In genomic region chr3:67154429-67154828, GRCh38 we compare ENCODE assay signal across 19 cellular contexts.
"Had no signal": no experiment of that assay in that cellular context is flagged by ENCODE, and none has a peak within 500 bp of the region (broad histone marks: within the 10 kb centered on the region; RNA-seq: fewer than 3 reads in every experiment).

No MANE protein-coding gene starts in this region.

- FAIRE-seq: frontal cortex, small intestine had no signal

- H3K9me3 ChIP-seq: adrenal gland, prostate gland had no signal

- H3K27me3 ChIP-seq: adrenal gland, heart right ventricle, tibial nerve had no signal

- H3K4me1 ChIP-seq: adrenal gland, heart right ventricle, prostate gland, tibial nerve had no signal

- DNase-seq: activated CD4-positive, alpha-beta memory T cell treated with anti-CD3 and anti-CD28 coated beads, Interleukin-2, amount 10 ng/mL, durations not matched to agents 7 days and 5 days; activated CD4-positive, alpha-beta T cell treated with anti-CD3 and anti-CD28 coated beads for 36 hours; activated naive CD4-positive, alpha-beta T cell treated with anti-CD3 and anti-CD28 coated beads, Interleukin-2, amount 50 U/mL, for 16 hours; activated T-cell treated with anti-CD3 and anti-CD28 coated beads, Interleukin-2, amount 50 U/mL, for 24 hours; adrenal gland; dermis blood vessel endothelial cell; effector memory CD8-positive, alpha-beta T cell; heart right ventricle; occipital lobe; right cardiac atrium; small intestine; stimulated activated CD4-positive, alpha-beta T cell treated with anti-CD3 and anti-CD28 coated beads, Interleukin-4, amount 100 ng/mL, for 24 hours; stimulated activated naive CD4-positive, alpha-beta T cell treated with Interleukin-2 at 50 U/mL for 16 hours; substantia nigra; WERI-Rb-1 had no signal

- H3K4me3 ChIP-seq: adrenal gland, heart right ventricle, prostate gland, tibial nerve had no signal

- H3K36me3 ChIP-seq: adrenal gland, heart right ventricle, prostate gland, tibial nerve, WERI-Rb-1 had no signal

- H3K27ac ChIP-seq: adrenal gland, epithelial cell of prostate, heart right ventricle, prostate gland, tibial nerve, WERI-Rb-1 had no signal
